Comparison of ENCODE assay signal across 1 cellular context in genomic region chr21:44916965-44917364, GRCh38.
TF ChIP-seq lines count a peak whose summit lies in the region.

No MANE protein-coding gene starts in this region.

TF ChIP-seq in K562, 482 proteins besides CTCF, POLR2A, EP300 and RAD21:
- no peak for TF ChIP-seq IRF2 (CRISPR knock-in tag; IDR thresholded peaks at IDR 0.05)
- no peak for TF ChIP-seq TCFL5 (CRISPR knock-in tag; conservative IDR thresholded peaks at IDR 0.05)
- no peak for TF ChIP-seq CBX2 (IDR thresholded peaks at IDR 0.05; ENCODE audit: insufficient read depth, low read length, poor library complexity, severe bottlenecking)
- TF ChIP-seq TRIM24 (IDR thresholded peaks at IDR 0.05) = no peak
- TF ChIP-seq IFI16 (CRISPR knock-in tag; IDR thresholded peaks at IDR 0.05) = no peak
- TF ChIP-seq, protein P1, sequence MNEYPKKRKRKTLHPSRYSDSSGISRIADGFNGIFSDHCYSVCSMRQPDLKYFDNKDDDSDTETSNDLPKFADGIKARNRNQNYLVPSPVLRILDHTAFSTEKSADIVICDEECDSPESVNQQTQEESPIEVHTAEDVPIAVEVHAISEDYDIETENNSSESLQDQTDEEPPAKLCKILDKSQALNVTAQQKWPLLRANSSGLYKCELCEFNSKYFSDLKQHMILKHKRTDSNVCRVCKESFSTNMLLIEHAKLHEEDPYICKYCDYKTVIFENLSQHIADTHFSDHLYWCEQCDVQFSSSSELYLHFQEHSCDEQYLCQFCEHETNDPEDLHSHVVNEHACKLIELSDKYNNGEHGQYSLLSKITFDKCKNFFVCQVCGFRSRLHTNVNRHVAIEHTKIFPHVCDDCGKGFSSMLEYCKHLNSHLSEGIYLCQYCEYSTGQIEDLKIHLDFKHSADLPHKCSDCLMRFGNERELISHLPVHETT (CRISPR knock-in tag; conservative IDR thresholded peaks at IDR 0.05 in 1 of 2, IDR thresholded peaks at IDR 0.05 in 1 of 2) = no peak
- no peak for TF ChIP-seq JUND (IDR thresholded peaks at IDR 0.05; ENCODE audit: borderline replicate concordance, low read depth, low read length)
- no peak for TF ChIP-seq JUND (tag; IDR thresholded peaks at IDR 0.05; ENCODE audit: borderline replicate concordance, low read depth, low read length)
- TF ChIP-seq, protein P2, sequence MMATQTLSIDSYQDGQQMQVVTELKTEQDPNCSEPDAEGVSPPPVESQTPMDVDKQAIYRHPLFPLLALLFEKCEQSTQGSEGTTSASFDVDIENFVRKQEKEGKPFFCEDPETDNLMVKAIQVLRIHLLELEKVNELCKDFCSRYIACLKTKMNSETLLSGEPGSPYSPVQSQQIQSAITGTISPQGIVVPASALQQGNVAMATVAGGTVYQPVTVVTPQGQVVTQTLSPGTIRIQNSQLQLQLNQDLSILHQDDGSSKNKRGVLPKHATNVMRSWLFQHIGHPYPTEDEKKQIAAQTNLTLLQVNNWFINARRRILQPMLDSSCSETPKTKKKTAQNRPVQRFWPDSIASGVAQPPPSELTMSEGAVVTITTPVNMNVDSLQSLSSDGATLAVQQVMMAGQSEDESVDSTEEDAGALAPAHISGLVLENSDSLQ (IDR thresholded peaks at IDR 0.05) = no peak
- TF ChIP-seq NFXL1 (CRISPR knock-in tag; IDR thresholded peaks at IDR 0.05) = no peak
- no peak for TF ChIP-seq ZBTB34 (CRISPR knock-in tag; IDR thresholded peaks at IDR 0.05)
- no peak for TF ChIP-seq ZNF699 (CRISPR knock-in tag; IDR thresholded peaks at IDR 0.05; ENCODE audit: insufficient replicate concordance)
- TF ChIP-seq, protein P3, sequence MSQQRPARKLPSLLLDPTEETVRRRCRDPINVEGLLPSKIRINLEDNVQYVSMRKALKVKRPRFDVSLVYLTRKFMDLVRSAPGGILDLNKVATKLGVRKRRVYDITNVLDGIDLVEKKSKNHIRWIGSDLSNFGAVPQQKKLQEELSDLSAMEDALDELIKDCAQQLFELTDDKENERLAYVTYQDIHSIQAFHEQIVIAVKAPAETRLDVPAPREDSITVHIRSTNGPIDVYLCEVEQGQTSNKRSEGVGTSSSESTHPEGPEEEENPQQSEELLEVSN (IDR thresholded peaks at IDR 0.05; ENCODE audit: borderline replicate concordance in 1 of 2, extremely low read depth in 1 of 2, insufficient read depth in 1 of 2, insufficient read length in 1 of 2, low read depth in 1 of 2, low read length in 1 of 2, poor library complexity in 1 of 2, severe bottlenecking in 1 of 2) = no peak
- no peak for TF ChIP-seq NR1H2 (CRISPR knock-in tag; IDR thresholded peaks at IDR 0.05)
- no peak for TF ChIP-seq ARNT (IDR thresholded peaks at IDR 0.05)
- TF ChIP-seq KDM4B (IDR thresholded peaks at IDR 0.05; ENCODE audit: borderline replicate concordance in 2 of 2, low read depth in 1 of 2) = no peak
- no peak for TF ChIP-seq ZNF431 (CRISPR knock-in tag; IDR thresholded peaks at IDR 0.05)
- TF ChIP-seq, protein P4, sequence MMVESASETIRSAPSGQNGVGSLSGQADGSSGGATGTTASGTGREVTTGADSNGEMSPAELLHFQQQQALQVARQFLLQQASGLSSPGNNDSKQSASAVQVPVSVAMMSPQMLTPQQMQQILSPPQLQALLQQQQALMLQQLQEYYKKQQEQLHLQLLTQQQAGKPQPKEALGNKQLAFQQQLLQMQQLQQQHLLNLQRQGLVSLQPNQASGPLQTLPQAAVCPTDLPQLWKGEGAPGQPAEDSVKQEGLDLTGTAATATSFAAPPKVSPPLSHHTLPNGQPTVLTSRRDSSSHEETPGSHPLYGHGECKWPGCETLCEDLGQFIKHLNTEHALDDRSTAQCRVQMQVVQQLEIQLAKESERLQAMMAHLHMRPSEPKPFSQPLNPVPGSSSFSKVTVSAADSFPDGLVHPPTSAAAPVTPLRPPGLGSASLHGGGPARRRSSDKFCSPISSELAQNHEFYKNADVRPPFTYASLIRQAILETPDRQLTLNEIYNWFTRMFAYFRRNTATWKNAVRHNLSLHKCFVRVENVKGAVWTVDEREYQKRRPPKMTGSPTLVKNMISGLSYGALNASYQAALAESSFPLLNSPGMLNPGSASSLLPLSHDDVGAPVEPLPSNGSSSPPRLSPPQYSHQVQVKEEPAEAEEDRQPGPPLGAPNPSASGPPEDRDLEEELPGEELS (CRISPR knock-in tag; IDR thresholded peaks at IDR 0.05; ENCODE audit: borderline replicate concordance) = no peak
- TF ChIP-seq ZNF398 (CRISPR knock-in tag; IDR thresholded peaks at IDR 0.05) = no peak
- no peak for TF ChIP-seq TAF7 (tag; IDR thresholded peaks at IDR 0.05)
- TF ChIP-seq MTA2 (IDR thresholded peaks at IDR 0.05; ENCODE audit: low read depth) = no peak
TF ChIP-seq in K562: peak in this region for 0.
